In genomic region chr12:115871714-115872113, GRCh38 we compare ENCODE assay signal across 8 cellular contexts.
DNase-seq lines count a peak whose midpoint lies in the region; ATAC-seq, FAIRE-seq and TF ChIP-seq lines count a peak whose summit lies in the region.

No MANE protein-coding gene starts in this region.

- no peak overlapping the region for H3K9ac ChIP-seq in adipocyte (ENCODE audit: low read length)
- no peak overlapping the region for H3K9ac ChIP-seq in kidney (ENCODE audit: low read length in 2 of 2)

- H3K36me3 Mint-ChIP-seq in activated CD4-positive, alpha-beta memory T cell treated with anti-CD3 and anti-CD28 coated beads for 36 hours, result no peaks in the 10 kb centered on the region

- TF ChIP-seq POLR2A in uterus (IDR thresholded peaks at IDR 0.05), result no peak

- ATAC-seq in GM21367 (IDR thresholded peaks at IDR 0.05; ENCODE audit: unreplicated experiment) (peak; percentile 66), GM21717 (IDR thresholded peaks at IDR 0.05; ENCODE audit: unreplicated experiment) (no peak)

- H3K27ac ChIP-seq in kidney (ENCODE audit: low read depth in 2 of 2, low read length in 2 of 2) (no peak overlapping the region), uterus (no peak overlapping the region)

- no peaks in the 10 kb centered on the region for H3K9me3 ChIP-seq in adipocyte (ENCODE audit: control insufficient read depth, low read length)
- H3K9me3 ChIP-seq in kidney (ENCODE audit: control insufficient read depth in 1 of 2, low read length in 2 of 2), result peaks cover 0 to under 1% of the 10 kb centered on the region in 2 donors
- no peaks in the 10 kb centered on the region for H3K9me3 ChIP-seq in uterus

- H3K4me1 Mint-ChIP-seq in activated CD4-positive, alpha-beta memory T cell treated with anti-CD3 and anti-CD28 coated beads for 36 hours (ENCODE audit: low read depth), result no peaks in the 10 kb centered on the region

- no peaks in the 10 kb centered on the region for H3K4me1 ChIP-seq in adipocyte (ENCODE audit: control insufficient read depth, insufficient read depth, low read length)
- no peaks in the 10 kb centered on the region for H3K4me1 ChIP-seq in kidney (ENCODE audit: control insufficient read depth in 1 of 2, insufficient read depth in 1 of 2, low read depth in 1 of 2, low read length in 2 of 2)
- H3K4me1 ChIP-seq in uterus, result no peaks in the 10 kb centered on the region

- CTCF ChIA-PET in activated CD4-positive, alpha-beta memory T cell treated with anti-CD3 and anti-CD28 coated beads for 36 hours (lab: Charles Lee), result interaction anchor here (0.9 kb wide), 1 partner anchor 51 kb away, joined by 3 read pairs; no protein-coding TSS in a partner anchor

- H3K27ac Mint-ChIP-seq in activated CD4-positive, alpha-beta memory T cell treated with anti-CD3 and anti-CD28 coated beads for 36 hours, result no peak overlapping the region

- H3K36me3 ChIP-seq in adipocyte (ENCODE audit: control insufficient read depth, insufficient read depth, low read length, severe bottlenecking), result no peaks in the 10 kb centered on the region
- H3K36me3 ChIP-seq in kidney (ENCODE audit: control insufficient read depth in 1 of 2, insufficient read depth in 2 of 2, low read length in 2 of 2), result no peaks in the 10 kb centered on the region
- H3K36me3 ChIP-seq in uterus, result no peaks in the 10 kb centered on the region

- intact Hi-C loops in kidney (cut with DNase I), result no loop called here
- intact Hi-C loops in activated CD4-positive, alpha-beta memory T cell treated with anti-CD3 and anti-CD28 coated beads for 36 hours (cut with micrococcal nuclease), result no loop called here
- intact Hi-C loops in uterus (cut with DNase I; ENCODE audit: low total_unique reads), result no loop called here

- peaks cover 31% of the 10 kb centered on the region for H3K27me3 Mint-ChIP-seq in activated CD4-positive, alpha-beta memory T cell treated with anti-CD3 and anti-CD28 coated beads for 36 hours

- FAIRE-seq in kidney (lab: Jason Lieb, UNC), result no peak

- H3K9me3 Mint-ChIP-seq in activated CD4-positive, alpha-beta memory T cell treated with anti-CD3 and anti-CD28 coated beads for 36 hours, result no peaks in the 10 kb centered on the region

- POLR2A ChIA-PET in activated CD4-positive, alpha-beta memory T cell treated with anti-CD3 and anti-CD28 coated beads for 36 hours (lab: Charles Lee), result no interaction called here

- DNase-seq in COR-L47 (lab: John Stamatoyannopoulos, UW), result peak; percentile 5
- DNase-seq in NCI-H1105 (lab: John Stamatoyannopoulos, UW), result peak; percentile 85
- DNase-seq in adipocyte (ENCODE audit: low read depth), result peak; percentile 22
- DNase-seq in kidney, result no peak
- DNase-seq in activated CD4-positive, alpha-beta memory T cell treated with anti-CD3 and anti-CD28 coated beads for 36 hours, result no peak
- no peak for DNase-seq in uterus

- H3K4me3 ChIP-seq in adipocyte (ENCODE audit: low read length), result no peak overlapping the region
- H3K4me3 ChIP-seq in kidney (ENCODE audit: low read length in 2 of 2), result no peak overlapping the region
- no peak overlapping the region for H3K4me3 ChIP-seq in uterus

- peaks cover 40% of the 10 kb centered on the region for H3K27me3 ChIP-seq in adipocyte (replicated peaks; ENCODE audit: control insufficient read depth, insufficient read depth, low read length)
- no peaks in the 10 kb centered on the region for H3K27me3 ChIP-seq in uterus

- H3K4me3 Mint-ChIP-seq in activated CD4-positive, alpha-beta memory T cell treated with anti-CD3 and anti-CD28 coated beads for 36 hours, result no peak overlapping the region

- TF ChIP-seq CTCF in kidney (IDR thresholded peaks at IDR 0.05; ENCODE audit: borderline replicate concordance, extremely low read depth, insufficient read depth), result peak; percentile 30
- peak in 1 of 4 experiments; percentile 26 for TF ChIP-seq CTCF in uterus (IDR thresholded peaks at IDR 0.05)

Comparison
In these comparisons a context has a peak if more than half of its experiments do, and no peak if none do; other contexts are left out.
1. DNase-seq: peak in COR-L47 (single experiment), NCI-H1105 (single experiment) and adipocyte (single experiment); none in kidney (single experiment), activated CD4-positive, alpha-beta memory T cell treated with anti-CD3 and anti-CD28 coated beads for 36 hours (single experiment) and uterus (0 of 2).